20 cellular contexts compared by ENCODE assay signal in genomic region chr15:62492900-62493299, GRCh38.
"Had no signal": no experiment of that assay in that cellular context is flagged by ENCODE, and none has a peak within 500 bp of the region (broad histone marks: within the 10 kb centered on the region; RNA-seq: fewer than 3 reads in every experiment).

No MANE protein-coding gene starts in this region.

- DNase-seq: activated CD4-positive, alpha-beta T cell treated with anti-CD3 and anti-CD28 coated beads, Interleukin-2, amount 50 U/mL, for 1 hour; activated CD8-positive, alpha-beta memory T cell treated with anti-CD3 and anti-CD28 coated beads for 24 hours; activated naive CD4-positive, alpha-beta T cell; activated naive CD8-positive, alpha-beta T cell treated with anti-CD3 and anti-CD28 coated beads, Interleukin-2, amount 10 ng/mL, durations not matched to agents 7 days and 5 days; cortex of kidney; effector CD4-positive, alpha-beta T cell; foreskin keratinocyte; left colon; mammary epithelial cell; naive thymus-derived CD8-positive, alpha-beta T cell; occipital lobe; small intestine; stimulated activated CD4-positive, alpha-beta T cell treated with anti-CD3 and anti-CD28 coated beads, Interleukin-4, amount 100 ng/mL, for 24 hours; stimulated activated naive CD4-positive, alpha-beta T cell treated with Interleukin-2 at 50 U/mL for 16 hours; upper lobe of left lung had no signal

- H3K36me3 ChIP-seq: suprapubic skin, upper lobe of left lung had no signal

- H3K27ac ChIP-seq: foreskin keratinocyte, suprapubic skin, upper lobe of left lung had no signal

- H3K27me3 ChIP-seq: foreskin keratinocyte, suprapubic skin, upper lobe of left lung had no signal

- H3K27ac Mint-ChIP-seq: activated naive CD8-positive, alpha-beta T cell treated with anti-CD3 and anti-CD28 coated beads, Interleukin-2, amount 10 ng/mL, durations not matched to agents 7 days and 5 days; activated T-helper 1 cell treated with anti-CD3 and anti-CD28 coated beads, Interleukin-12 subunit alpha, Interleukin-12 subunit beta, Interleukin-2, Interleukin-4 antibody, amounts not matched to agents 30 ng/mL and 10 ng/mL and 1 ng/mL, durations not matched to agents 14 hours and 24 hours and 36 hours had no signal

- H3K4me1 Mint-ChIP-seq: activated naive CD8-positive, alpha-beta T cell treated with anti-CD3 and anti-CD28 coated beads, Interleukin-2, amount 10 ng/mL, durations not matched to agents 7 days and 5 days; central memory CD8-positive, alpha-beta T cell; naive thymus-derived CD8-positive, alpha-beta T cell had no signal

- H3K36me3 Mint-ChIP-seq: activated naive CD8-positive, alpha-beta T cell treated with anti-CD3 and anti-CD28 coated beads, Interleukin-2, amount 10 ng/mL, durations not matched to agents 7 days and 5 days; brain; naive thymus-derived CD8-positive, alpha-beta T cell had no signal

- H3K4me3 Mint-ChIP-seq: activated naive CD8-positive, alpha-beta T cell treated with anti-CD3 and anti-CD28 coated beads, Interleukin-2, amount 10 ng/mL, durations not matched to agents 7 days and 5 days; activated T-helper 1 cell treated with anti-CD3 and anti-CD28 coated beads, Interleukin-12 subunit alpha, Interleukin-12 subunit beta, Interleukin-2, Interleukin-4 antibody, amounts not matched to agents 30 ng/mL and 10 ng/mL and 1 ng/mL, durations not matched to agents 14 hours and 24 hours and 36 hours; brain; central memory CD8-positive, alpha-beta T cell; naive thymus-derived CD8-positive, alpha-beta T cell had no signal

- H3K4me3 ChIP-seq: mucosa of descending colon, suprapubic skin, upper lobe of left lung had no signal

- H3K4me1 ChIP-seq: foreskin keratinocyte, upper lobe of left lung had no signal

- H3K9me3 ChIP-seq: mucosa of descending colon, suprapubic skin, upper lobe of left lung had no signal

- ATAC-seq: foreskin keratinocyte; left colon; mucosa of descending colon; naive thymus-derived CD8-positive, alpha-beta T cell had no signal

- H3K27me3 Mint-ChIP-seq: brain had no signal

- H3K9me3 Mint-ChIP-seq: activated naive CD8-positive, alpha-beta T cell treated with anti-CD3 and anti-CD28 coated beads, Interleukin-2, amount 10 ng/mL, durations not matched to agents 7 days and 5 days; activated T-helper 1 cell treated with anti-CD3 and anti-CD28 coated beads, Interleukin-12 subunit alpha, Interleukin-12 subunit beta, Interleukin-2, Interleukin-4 antibody, amounts not matched to agents 30 ng/mL and 10 ng/mL and 1 ng/mL, durations not matched to agents 14 hours and 24 hours and 36 hours; central memory CD8-positive, alpha-beta T cell; naive thymus-derived CD8-positive, alpha-beta T cell had no signal
